ENCODE assay signal across 1 cellular context in the genomic region with DNA sequence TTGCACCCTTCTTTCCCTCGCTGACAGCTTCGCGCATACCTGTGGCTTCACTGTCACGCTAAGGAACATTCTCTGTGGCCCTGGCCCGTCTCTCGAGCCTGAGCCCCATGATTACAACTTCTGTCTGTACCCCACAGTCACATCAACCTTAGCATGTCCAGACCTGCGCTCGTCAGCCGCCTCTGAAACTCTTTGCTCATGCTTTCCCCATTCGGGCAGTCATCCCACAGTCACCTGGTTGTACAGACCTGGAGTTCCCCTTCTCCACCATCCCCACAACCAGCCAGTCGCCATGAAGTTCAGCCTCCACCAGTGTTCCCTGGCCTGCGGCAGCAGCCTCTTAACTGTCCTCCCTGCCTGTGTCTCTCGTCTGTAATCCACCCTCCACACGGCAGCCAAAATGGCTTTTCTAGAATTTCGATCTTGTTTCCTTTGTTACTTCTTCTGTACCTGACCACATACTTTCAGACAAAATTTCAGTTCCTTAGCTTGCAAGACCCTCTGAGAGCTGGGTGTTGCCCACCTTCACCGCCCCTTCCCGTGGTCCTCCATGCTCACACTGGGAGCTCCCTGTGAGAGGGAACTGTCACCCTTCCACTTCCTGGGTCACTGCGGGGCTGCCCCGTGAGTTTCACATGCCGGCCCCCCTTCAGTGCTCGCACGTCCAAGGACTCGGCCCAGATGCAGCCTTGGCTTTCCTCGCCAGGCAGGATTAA.
TF ChIP-seq lines count a peak whose summit lies in the region.

No MANE protein-coding gene starts in this region.

TF ChIP-seq in H1, 55 proteins besides CTCF, POLR2A, EP300 and RAD21 (continued from another document):
- no peak for TF ChIP-seq MAX (IDR thresholded peaks at IDR 0.05)
- TF ChIP-seq NANOG (IDR thresholded peaks at IDR 0.05; ENCODE audit: insufficient read depth, low read depth, low read length, poor library complexity, severe bottlenecking): no peak
- TF ChIP-seq SRF (IDR thresholded peaks at IDR 0.05; ENCODE audit: low read depth, low read length): no peak
- TF ChIP-seq ZNF274 (IDR thresholded peaks at IDR 0.05; ENCODE audit: borderline replicate concordance, extremely low read depth, low read length): no peak
- no peak for TF ChIP-seq SUZ12 (IDR thresholded peaks at IDR 0.05; ENCODE audit: low read length)
- no peak for TF ChIP-seq GTF2F1 (IDR thresholded peaks at IDR 0.05; ENCODE audit: borderline replicate concordance, low read depth, low read length)
- TF ChIP-seq POLR2AphosphoS5 (IDR thresholded peaks at IDR 0.05; ENCODE audit: low read depth, low read length): no peak
- TF ChIP-seq NRF1 (IDR thresholded peaks at IDR 0.05; ENCODE audit: low read depth, low read length): no peak
- TF ChIP-seq PHF8 (conservative IDR thresholded peaks at IDR 0.05; ENCODE audit: low read depth, low read length): no peak
- TF ChIP-seq JUND (IDR thresholded peaks at IDR 0.05; ENCODE audit: low read length): no peak
- no peak for TF ChIP-seq HDAC2 (IDR thresholded peaks at IDR 0.05; ENCODE audit: borderline replicate concordance in 1 of 2, low read depth in 2 of 2, low read length in 2 of 2)
- TF ChIP-seq, protein P1, sequence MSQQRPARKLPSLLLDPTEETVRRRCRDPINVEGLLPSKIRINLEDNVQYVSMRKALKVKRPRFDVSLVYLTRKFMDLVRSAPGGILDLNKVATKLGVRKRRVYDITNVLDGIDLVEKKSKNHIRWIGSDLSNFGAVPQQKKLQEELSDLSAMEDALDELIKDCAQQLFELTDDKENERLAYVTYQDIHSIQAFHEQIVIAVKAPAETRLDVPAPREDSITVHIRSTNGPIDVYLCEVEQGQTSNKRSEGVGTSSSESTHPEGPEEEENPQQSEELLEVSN (IDR thresholded peaks at IDR 0.05): no peak
- TF ChIP-seq BCL11A (IDR thresholded peaks at IDR 0.05; ENCODE audit: low read depth in 2 of 2, low read length in 2 of 2): no peak
